In genomic region chr10:73785221-73785720, GRCh38 we compare ENCODE assay signal across 8 cellular contexts. TPM values are rescaled to one million over a fixed set of nuclear protein-coding genes. Genes with fewer than 3 reads are reported as not detected.
DNase-seq lines count a peak whose midpoint lies in the region; ATAC-seq and TF ChIP-seq lines count a peak whose summit lies in the region.

Gene ZSWIM8 (plus strand): TSS chr10:73785606. CDS start chr10:73785879, 273 bp downstream.

- TF ChIP-seq CTCF in VCaP (conservative IDR thresholded peaks at IDR 0.05) (no peak), breast epithelium (IDR thresholded peaks at IDR 0.05) (peak in 1 of 3 donors; percentile 15)

- H3K79me2 ChIP-seq in ACC112 (ENCODE audit: control insufficient read depth, insufficient read depth, low read length, unreplicated experiment) = peaks cover 73% of the 10 kb centered on the region

- H3K36me3 ChIP-seq in ACC112 (ENCODE audit: insufficient read depth, low read length) = peaks cover 13% of the 10 kb centered on the region; the same call in 1 of the 2 replicates
- H3K36me3 ChIP-seq in breast epithelium = peaks cover 7% of the 10 kb centered on the region
- H3K36me3 ChIP-seq in iPS-18a (ENCODE audit: control insufficient read depth, low read depth, low read length) = peaks cover 6% of the 10 kb centered on the region
- H3K36me3 ChIP-seq in skeletal muscle satellite cell (ENCODE audit: insufficient read depth, low read length) = peaks cover 13% of the 10 kb centered on the region

- H3K4me3 ChIP-seq in ACC112 (ENCODE audit: low read depth, low read length) (peak within 1 kb of the TSS; percentile 98), breast epithelium (peak within 1 kb of the TSS; percentile 82 to 100 (median 99)), iPS-18a (ENCODE audit: low read length) (peak within 1 kb of the TSS; percentile 77), skeletal muscle satellite cell (ENCODE audit: low read length) (peak within 1 kb of the TSS; percentile 75)

- DNase-seq in NCI-H2196 treated with DMSO at 0.1 percent for 48 hours (lab: John Stamatoyannopoulos, UW; ENCODE audit: unreplicated experiment) = peak; percentile 87
- DNase-seq in breast epithelium (ENCODE audit: low spot score in 2 of 2) = peak; percentile 80 to 94

- H3K9ac ChIP-seq in iPS-18a (ENCODE audit: low read length) (peak within 1 kb of the TSS; percentile 19), skeletal muscle satellite cell (ENCODE audit: low read depth, low read length) (peak within 1 kb of the TSS; percentile 84)

- ATAC-seq in GM18870 (IDR thresholded peaks at IDR 0.05; ENCODE audit: unreplicated experiment) (peak; percentile 74), HG03135 (IDR thresholded peaks at IDR 0.05; ENCODE audit: unreplicated experiment) (peak; percentile 76)

- H3K4me2 ChIP-seq in skeletal muscle satellite cell (ENCODE audit: low read length) = peak within 1 kb of the TSS; percentile 92

- peak; percentile 73 for TF ChIP-seq POLR2A in breast epithelium (IDR thresholded peaks at IDR 0.05)

- H3K4me1 ChIP-seq in ACC112 (ENCODE audit: control insufficient read depth, insufficient read depth, low read length, unreplicated experiment) = peaks cover 32% of the 10 kb centered on the region
- peaks cover 10 to 40% of the 10 kb centered on the region in 2 donors for H3K4me1 ChIP-seq in breast epithelium
- H3K4me1 ChIP-seq in iPS-18a (ENCODE audit: control insufficient read depth, low read depth, low read length) = peaks cover 5% of the 10 kb centered on the region
- peaks cover 26% of the 10 kb centered on the region for H3K4me1 ChIP-seq in skeletal muscle satellite cell (ENCODE audit: control insufficient read depth, insufficient read depth, low read length)

- H2AFZ ChIP-seq in ACC112 (ENCODE audit: low read length, unreplicated experiment) = peak within 1 kb of the TSS; percentile 89

- H3K27me3 ChIP-seq in ACC112 (ENCODE audit: insufficient read depth, low read length) = no peaks in the 10 kb centered on the region
- H3K27me3 ChIP-seq in breast epithelium = no peaks in the 10 kb centered on the region
- H3K27me3 ChIP-seq in iPS-18a (ENCODE audit: control insufficient read depth, insufficient read depth, low read length) = no peaks in the 10 kb centered on the region
- H3K27me3 ChIP-seq in skeletal muscle satellite cell (ENCODE audit: control insufficient read depth, insufficient read depth, low read length) = no peaks in the 10 kb centered on the region

- intact Hi-C loops in breast epithelium (cut with DNase I; ENCODE audit: low total_unique reads) = no loop called here

- H3K27ac ChIP-seq in ACC112 (ENCODE audit: low read depth, low read length) (peak within 1 kb of the TSS; percentile 82), VCaP (peak within 1 kb of the TSS; percentile 87), breast epithelium (peak within 1 kb of the TSS; percentile 92 to 94), iPS-18a (ENCODE audit: low read length) (no peak within 1 kb of the TSS)

- H3K9me3 ChIP-seq in breast epithelium (no peaks in the 10 kb centered on the region), iPS-18a (ENCODE audit: control insufficient read depth, low read depth, low read length) (no peaks in the 10 kb centered on the region), skeletal muscle satellite cell (replicated peaks; ENCODE audit: low read length) (no peaks in the 10 kb centered on the region)

RNA-seq across cellular contexts. Expression of gene ZSWIM8, which starts in this region (rescaled TPM):
- 10 to 100 TPM; 79.2 to 87.8 (median 84.2) TPM for total RNA-seq in breast epithelium
- 41.9 and 53.5 TPM in 2 replicates for total RNA-seq in skeletal muscle satellite cell (2012; rRNA removed)
